ENCODE assay signal across 8 cellular contexts in the genomic region with DNA sequence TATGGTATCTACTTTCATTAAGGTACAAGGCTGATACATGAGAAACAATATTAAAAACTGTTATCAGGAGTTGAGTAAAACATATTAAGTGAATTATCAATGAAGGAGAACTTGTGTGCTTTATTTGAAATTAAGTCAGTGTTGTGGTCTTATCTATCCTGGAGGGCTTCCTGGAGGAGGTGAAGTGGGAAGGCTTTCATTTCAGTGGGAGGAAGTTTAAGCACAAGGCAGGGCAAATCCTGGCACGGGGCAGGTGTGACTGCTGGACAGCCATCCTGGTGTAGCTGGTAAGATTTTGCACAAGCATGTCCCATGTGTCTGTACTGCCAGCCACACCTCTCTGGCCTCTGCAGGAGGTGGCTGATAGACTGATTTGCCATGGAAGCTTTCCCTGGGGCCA.
"Had no signal": no experiment of that assay in that cellular context is flagged by ENCODE, and none has a peak within 500 bp of the region (broad histone marks: within the 10 kb centered on the region; RNA-seq: fewer than 3 reads in every experiment).

No MANE protein-coding gene starts in this region.

- ATAC-seq: GM12878 had no signal

- DNase-seq: GDM1, GF-D8 had no signal

- FAIRE-seq: G401.6, GM12878, GM12891, GM12892, GM18507, GM19239 had no signal

- H3K4me3 ChIP-seq: GM12878 had no signal
